28 cellular contexts compared by ENCODE assay signal in the genomic region with DNA sequence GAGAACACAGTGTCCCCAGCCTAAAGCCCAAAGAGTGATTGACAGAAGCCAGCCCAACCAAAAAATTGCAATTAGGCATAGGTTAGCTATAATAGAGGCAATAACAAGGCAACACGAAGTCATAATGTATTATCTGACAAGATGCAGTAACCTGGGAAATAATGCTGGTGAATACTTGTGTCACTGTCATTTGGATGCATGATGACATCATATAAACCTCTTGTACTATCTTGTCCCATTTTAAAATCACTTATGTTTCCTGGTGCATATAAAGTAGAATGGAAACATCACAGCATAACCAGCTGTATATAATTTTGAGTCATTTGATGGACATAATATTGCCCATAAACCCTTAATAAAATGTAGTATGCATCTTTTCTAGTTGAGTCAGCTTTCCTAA.
"Had no signal": no experiment of that assay in that cellular context is flagged by ENCODE, and none has a peak within 500 bp of the region (broad histone marks: within the 10 kb centered on the region; RNA-seq: fewer than 3 reads in every experiment).

No MANE protein-coding gene starts in this region.

- H3K9me3 Mint-ChIP-seq: dendritic cell treated with granulocyte-macrophage colony-stimulating factor and Interleukin-4, amounts not matched to agents 40 ng/mL and 50 ng/mL, for 4 days; endodermal cell; mesothelial cell of epicardium had no signal

- H3K4me1 ChIP-seq: colonic mucosa, esophagus squamous epithelium, gastrocnemius medialis, heart right ventricle, left lung, lower lobe of right lung had no signal

- H3K27me3 Mint-ChIP-seq: dendritic cell treated with granulocyte-macrophage colony-stimulating factor and Interleukin-4, amounts not matched to agents 40 ng/mL and 50 ng/mL, for 4 days; effector memory CD8-positive, alpha-beta T cell; naive B cell had no signal

- H3K4me1 Mint-ChIP-seq: endodermal cell, mesothelial cell of epicardium, naive B cell had no signal

- H3K4me3 ChIP-seq: colonic mucosa, esophagus squamous epithelium, gastrocnemius medialis, heart right ventricle, left lung, lower lobe of right lung, mucosa of descending colon had no signal

- FAIRE-seq: endometrium, islet of Langerhans, keratinocyte had no signal

- H3K9me3 ChIP-seq: colonic mucosa, esophagus squamous epithelium, gastrocnemius medialis, heart right ventricle, left lung, lower lobe of right lung, mucosa of descending colon had no signal

- H3K36me3 Mint-ChIP-seq: mesothelial cell of epicardium, naive B cell had no signal

- DNase-seq: colonic mucosa; cortex of kidney; effector CD8-positive, alpha-beta T cell; effector memory CD8-positive, alpha-beta T cell; endodermal cell; erythroblast; esophagus squamous epithelium; foreskin fibroblast; foreskin melanocyte; gastrocnemius medialis; glutamatergic neuron; head of caudate nucleus; heart right ventricle; hippocampal formation; left cardiac atrium; left lung; left ventricle myocardium superior; lower lobe of right lung; mesenchymal stem cell; mucosa of descending colon; naive B cell had no signal

- H3K36me3 ChIP-seq: colonic mucosa, esophagus squamous epithelium, gastrocnemius medialis, heart right ventricle, left lung, lower lobe of right lung had no signal

- H3K27ac Mint-ChIP-seq: dendritic cell treated with granulocyte-macrophage colony-stimulating factor and Interleukin-4, amounts not matched to agents 40 ng/mL and 50 ng/mL, for 4 days; effector memory CD8-positive, alpha-beta T cell; endodermal cell; mesothelial cell of epicardium; naive B cell had no signal

- ATAC-seq: effector memory CD8-positive, alpha-beta T cell; esophagus mucosa; gastrocnemius medialis; heart right ventricle; left cardiac atrium; left lung; left ventricle myocardium superior; lower lobe of right lung; mucosa of descending colon had no signal

- H3K27ac ChIP-seq: colonic mucosa, epithelial cell of prostate, esophagus squamous epithelium, gastrocnemius medialis, heart right ventricle, left lung, lower lobe of right lung had no signal

- H3K4me3 Mint-ChIP-seq: dendritic cell treated with granulocyte-macrophage colony-stimulating factor and Interleukin-4, amounts not matched to agents 40 ng/mL and 50 ng/mL, for 4 days; effector memory CD8-positive, alpha-beta T cell; endodermal cell; mesothelial cell of epicardium; naive B cell had no signal

- H3K27me3 ChIP-seq: colonic mucosa, esophagus squamous epithelium, gastrocnemius medialis, heart right ventricle, left lung had no signal
